In genomic region chr18:12027046-12027445, GRCh38 we compare ENCODE assay signal across 24 cellular contexts. TPM values are rescaled to one million over a fixed set of nuclear protein-coding genes. Genes with fewer than 3 reads are reported as not detected.
DNase-seq lines count a peak whose midpoint lies in the region; ATAC-seq and TF ChIP-seq lines count a peak whose summit lies in the region.
"Had no signal": no experiment of that assay in that cellular context is flagged by ENCODE, and none has a peak within 500 bp of the region (broad histone marks: within the 10 kb centered on the region; RNA-seq: fewer than 3 reads in every experiment).

No MANE protein-coding gene starts in this region.

- H3K4me3 ChIP-seq in mucosa of descending colon (no peak overlapping the region), dorsolateral prefrontal cortex (no peak overlapping the region)
- H3K4me3 ChIP-seq: BLaER1, SJSA1, uterus had no signal

- no peak for TF ChIP-seq CTCF in mucosa of descending colon (IDR thresholded peaks at IDR 0.05)
- TF ChIP-seq CTCF in dorsolateral prefrontal cortex (IDR thresholded peaks at IDR 0.05 in 54 of 56, conservative IDR thresholded peaks at IDR 0.05 in 2 of 56; ENCODE audit: low read depth in 1 of 56, partially characterized antibody in 56 of 56): no peak

- intact Hi-C loops in Right ventricle myocardium superior (cut with DNase I) (no loop called here), cardiac septum (cut with DNase I) (no loop called here), left cardiac atrium (cut with DNase I) (no loop called here), mucosa of descending colon (cut with DNase I, micrococcal nuclease) (no loop called here), dorsolateral prefrontal cortex (cut with DNase I) (no loop called here)

- DNase-seq in Right ventricle myocardium superior: peak; percentile 79
- DNase-seq in cardiac septum (ENCODE audit: low spot score): no peak
- peak; percentile 34 for DNase-seq in left cardiac atrium
- no peak for DNase-seq in mucosa of descending colon
- peak; percentile 57 for DNase-seq in ureter (ENCODE audit: low spot score)
- no peak for DNase-seq in DMS53 treated with DMSO at 0.1 percent for 48 hours (lab: John Stamatoyannopoulos, UW; ENCODE audit: unreplicated experiment)
- no peak for DNase-seq in NCI-H82 treated with DMSO at 0.1 percent for 48 hours (lab: John Stamatoyannopoulos, UW; ENCODE audit: unreplicated experiment)
- DNase-seq in dorsolateral prefrontal cortex: no peak
- DNase-seq: 8988T; activated CD8-positive, alpha-beta T cell treated with anti-CD3 and anti-CD28 coated beads for 36 hours; activated naive CD4-positive, alpha-beta T cell treated with Interleukin-2 at 50 U/mL for 16 hours; activated T-cell treated with anti-CD3 and anti-CD28 coated beads, Interleukin-2, amount 50 U/mL, for 1 hour; effector memory CD8-positive, alpha-beta T cell; EL; GOT3; NCI-H1436 treated with DMSO at 0.1 percent for 48 hours; NCI-H748 treated with DMSO at 0.1 percent for 48 hours; occipital lobe; stimulated activated CD4-positive, alpha-beta T cell treated with anti-CD3 and anti-CD28 coated beads, Interleukin-2, amount 100 ng/mL, for 24 hours; stimulated activated naive CD4-positive, alpha-beta T cell treated with Interleukin-2 at 50 U/mL for 16 hours; uterus had no signal

- H3K36me3 ChIP-seq in mucosa of descending colon (ENCODE audit: low read depth): no peaks in the 10 kb centered on the region
- H3K36me3 ChIP-seq: SJSA1, uterus had no signal

- no peaks in the 10 kb centered on the region for H3K4me1 ChIP-seq in mucosa of descending colon (ENCODE audit: low read depth)
- H3K4me1 ChIP-seq: SJSA1, uterus had no signal

- no peaks in the 10 kb centered on the region for H3K9me3 ChIP-seq in mucosa of descending colon
- H3K9me3 ChIP-seq: BLaER1, SJSA1, uterus had no signal

- H3K27me3 ChIP-seq in dorsolateral prefrontal cortex: no peaks in the 10 kb centered on the region
- H3K27me3 ChIP-seq: BLaER1, SJSA1, uterus had no signal

- no peak overlapping the region for H3K27ac ChIP-seq in dorsolateral prefrontal cortex
- H3K27ac ChIP-seq: SJSA1, uterus, VCaP had no signal

- peak; percentile 93 for ATAC-seq in Right ventricle myocardium superior (ENCODE audit: poor library complexity)
- ATAC-seq in left cardiac atrium: peak; percentile 61 to 79
- ATAC-seq in mucosa of descending colon: peak; percentile 75
- ATAC-seq: activated CD8-positive, alpha-beta T cell treated with anti-CD3 and anti-CD28 coated beads for 36 hours; effector memory CD8-positive, alpha-beta T cell had no signal

RNA-seq across cellular contexts. Expression of gene IMPA2, which starts 45.7 kb away (rescaled TPM):
- 85.8 TPM for total RNA-seq in Right ventricle myocardium superior
- 19.9 TPM for total RNA-seq in cardiac septum
- total RNA-seq in left cardiac atrium: 10 to 100 TPM; 17.2 to 28.4 TPM
- 100 to 1,000 TPM in 2 of 3 donors, 10 to 100 TPM in 1; 58.0 to 152 (median 117) TPM for total RNA-seq in mucosa of descending colon
- 14.3 TPM for total RNA-seq in ureter
- total RNA-seq in dorsolateral prefrontal cortex: 10 to 100 TPM in 45 of 120 experiments, 1 to 10 TPM in 75; 3.8 to 27.2 (median 9.1) TPM

Comparison
In these comparisons a context has a peak if more than half of its experiments do, and no peak if none do; other contexts are left out.
1. DNase-seq: peak in Right ventricle myocardium superior (single experiment), left cardiac atrium (single experiment) and ureter (single experiment); none in cardiac septum (single experiment), mucosa of descending colon (0 of 3), DMS53 treated with DMSO at 0.1 percent for 48 hours (single experiment), NCI-H82 treated with DMSO at 0.1 percent for 48 hours (single experiment) and dorsolateral prefrontal cortex (0 of 10).
2. Peak in every context shown above with its lines, with median percentiles within 50 percentile points of each other: ATAC-seq.